8 cellular contexts compared by ENCODE assay signal in genomic region chr16:3401719-3402397, GRCh38. TPM values are rescaled to one million over a fixed set of nuclear protein-coding genes. Genes with fewer than 3 reads are reported as not detected.
DNase-seq lines count a peak whose midpoint lies in the region; ATAC-seq and TF ChIP-seq lines count a peak whose summit lies in the region.

No MANE protein-coding gene starts in this region.

- peaks cover 8% of the 10 kb centered on the region for H3K27me3 Mint-ChIP-seq in endothelial cell (ENCODE audit: unreplicated experiment)

- TF ChIP-seq CTCF in right atrium auricular region (IDR thresholded peaks at IDR 0.05) = no peak
- TF ChIP-seq CTCF in RWPE1 (conservative IDR thresholded peaks at IDR 0.05; ENCODE audit: low read depth) = no peak
- no peak for TF ChIP-seq CTCF in endothelial cell (IDR thresholded peaks at IDR 0.05; ENCODE audit: unreplicated experiment)

- peaks cover 5 to 41% of the 10 kb centered on the region in 2 donors for H3K9me3 ChIP-seq in right atrium auricular region
- peaks cover 35% of the 10 kb centered on the region for H3K9me3 ChIP-seq in neuron (ENCODE audit: low read length)

- peak overlapping the region; percentile 78 for H3K27ac Mint-ChIP-seq in endothelial cell (ENCODE audit: unreplicated experiment)

- H3K4me3 ChIP-seq in right atrium auricular region = peak overlapping the region; percentile 90 to 94
- peak overlapping the region; percentile 98 for H3K4me3 ChIP-seq in neuron (ENCODE audit: low read length)

- H3K27me3 ChIP-seq in right atrium auricular region (no peaks in the 10 kb centered on the region), neuron (ENCODE audit: insufficient read depth, low read length) (no peaks in the 10 kb centered on the region)

- H3K27ac ChIP-seq in right atrium auricular region (peak overlapping the region; percentile 86 to 90), RWPE1 (peak overlapping the region; percentile 89)

- H3K36me3 Mint-ChIP-seq in endothelial cell (ENCODE audit: low read depth, unreplicated experiment) = peaks cover 70% of the 10 kb centered on the region

- CTCF ChIA-PET in RWPE1 (lab: Yijun Ruan, JAX) = interaction anchor here (0.7 to 1.3 kb wide), 2 partner anchors 37 to 441 kb away, joined by 3 read pairs; no protein-coding TSS in a partner anchor

- ATAC-seq in left cardiac atrium = no peak
- no peak for ATAC-seq in HG03196 (IDR thresholded peaks at IDR 0.05; ENCODE audit: unreplicated experiment)

- DNase-seq in right atrium auricular region (ENCODE audit: low spot score) = no peak
- DNase-seq in left cardiac atrium = no peak
- DNase-seq in RWPE1 (ENCODE audit: low spot score) = peak; percentile 13
- peak; percentile 6 for DNase-seq in endothelial cell (ENCODE audit: low spot score)
- no peak for DNase-seq in activated CD8-positive, alpha-beta memory T cell treated with anti-CD3 and anti-CD28 coated beads, Interleukin-2, amount 50 U/mL, for 48 hours
- no peak for DNase-seq in germinal center (ENCODE audit: low spot score)

- H3K4me1 Mint-ChIP-seq in endothelial cell (ENCODE audit: unreplicated experiment) = peaks cover 16% of the 10 kb centered on the region

- POLR2A ChIA-PET in RWPE1 (lab: Yijun Ruan, JAX; ENCODE audit: low non-redundant PET) = interaction anchor here (1.2 to 1.6 kb wide), 2 partner anchors 37 to 138 kb away, joined by 3 to 5 read pairs; no protein-coding TSS in a partner anchor

- H3K36me3 ChIP-seq in right atrium auricular region = peaks cover 42% of the 10 kb centered on the region
- H3K36me3 ChIP-seq in neuron (ENCODE audit: insufficient read depth, low read length) = peaks cover 49% of the 10 kb centered on the region

- peaks cover 0 to 18% of the 10 kb centered on the region in 2 donors for H3K4me1 ChIP-seq in right atrium auricular region
- H3K4me1 ChIP-seq in neuron (ENCODE audit: insufficient read depth, low read length) = peaks cover 3% of the 10 kb centered on the region

- H3K9me3 Mint-ChIP-seq in endothelial cell (ENCODE audit: unreplicated experiment) = peaks cover 6% of the 10 kb centered on the region

- H3K4me3 Mint-ChIP-seq in endothelial cell (ENCODE audit: unreplicated experiment) = peak overlapping the region; percentile 97

- peak overlapping the region; percentile 65 for H2AFZ ChIP-seq in neuron (ENCODE audit: low read depth, low read length)

- intact Hi-C loops in left cardiac atrium (cut with DNase I) = no loop called here

RNA-seq across cellular contexts. Expression of gene ZNF174, which starts 0.8 kb away (rescaled TPM):
- total RNA-seq in right atrium auricular region (10 to 100 TPM; 10.2 to 16.5 TPM), left cardiac atrium (1 to 10 TPM; 8.6 TPM), endothelial cell (ENCODE audit: unreplicated experiment) (10.3 TPM)

RNA-seq across cellular contexts. Expression of gene ZSCAN32, which starts 1.1 kb away (rescaled TPM):
- 1 to 10 TPM; 4.2 to 9.4 TPM for total RNA-seq in right atrium auricular region
- 1 to 10 TPM; 7.1 to 9.4 TPM for total RNA-seq in left cardiac atrium
- total RNA-seq in endothelial cell (ENCODE audit: unreplicated experiment) = 16.6 TPM

RNA-seq across cellular contexts. Expression of gene ZNF597, which starts 41.4 kb away (rescaled TPM):
- 1 to 10 TPM; 1.3 to 2.2 TPM for total RNA-seq in right atrium auricular region
- total RNA-seq in left cardiac atrium = 1 to 10 TPM; 1.4 to 2.3 TPM
- total RNA-seq in endothelial cell (ENCODE audit: unreplicated experiment) = 5.7 TPM

RNA-seq across cellular contexts. Expression of gene NAA60, which starts 41.6 kb away (rescaled TPM):
- 10 to 100 TPM; 28.1 to 29.1 TPM for total RNA-seq in right atrium auricular region
- 10 to 100 TPM; 35.4 to 38.2 TPM for total RNA-seq in left cardiac atrium
- 75.5 TPM for total RNA-seq in endothelial cell (ENCODE audit: unreplicated experiment)

RNA-seq across cellular contexts. Expression of gene OR2C1, which starts 46.2 kb away (rescaled TPM):
- total RNA-seq in right atrium auricular region (under 1 TPM in 1 of 2 donors, not detected in 1; 0.56 TPM), left cardiac atrium (under 1 TPM in 1 of 2 donors, not detected in 1; 0.18 TPM), endothelial cell (ENCODE audit: unreplicated experiment) (not detected)

Comparison
In these comparisons a context has a peak if more than half of its experiments do, and no peak if none do; other contexts are left out.
1. DNase-seq: peak in RWPE1 (single experiment) and endothelial cell (single experiment); none in right atrium auricular region (single experiment), left cardiac atrium (single experiment), activated CD8-positive, alpha-beta memory T cell treated with anti-CD3 and anti-CD28 coated beads, Interleukin-2, amount 50 U/mL, for 48 hours (single experiment) and germinal center (single experiment).